ENCODE assay signal across 22 cellular contexts in genomic region chr13:56299650-56300049, GRCh38.
"Had no signal": no experiment of that assay in that cellular context is flagged by ENCODE, and none has a peak within 500 bp of the region (broad histone marks: within the 10 kb centered on the region; RNA-seq: fewer than 3 reads in every experiment).

No MANE protein-coding gene starts in this region.

- H3K27me3 Mint-ChIP-seq: dendritic cell treated with granulocyte-macrophage colony-stimulating factor and Interleukin-4, amounts not matched to agents 40 ng/mL and 50 ng/mL, for 4 days; effector memory CD8-positive, alpha-beta T cell; naive B cell; naive thymus-derived CD8-positive, alpha-beta T cell had no signal

- H3K4me3 ChIP-seq: colonic mucosa, esophagus muscularis mucosa, gastrocnemius medialis, heart right ventricle, left lung, lower lobe of right lung, mucosa of descending colon had no signal

- H3K27ac Mint-ChIP-seq: dendritic cell treated with granulocyte-macrophage colony-stimulating factor and Interleukin-4, amounts not matched to agents 40 ng/mL and 50 ng/mL, for 4 days; effector memory CD8-positive, alpha-beta T cell; endodermal cell; mesothelial cell of epicardium; naive B cell; naive thymus-derived CD8-positive, alpha-beta T cell had no signal

- H3K36me3 Mint-ChIP-seq: mesothelial cell of epicardium; naive B cell; naive thymus-derived CD8-positive, alpha-beta T cell had no signal

- H3K4me1 Mint-ChIP-seq: endodermal cell; mesothelial cell of epicardium; naive B cell; naive thymus-derived CD8-positive, alpha-beta T cell had no signal

- H3K9me3 ChIP-seq: colonic mucosa, esophagus muscularis mucosa, gastrocnemius medialis, left lung, lower lobe of right lung had no signal

- H3K27ac ChIP-seq: colonic mucosa, esophagus muscularis mucosa, gastrocnemius medialis, heart right ventricle, left lung, lower lobe of right lung had no signal

- ATAC-seq: effector memory CD8-positive, alpha-beta T cell; gastrocnemius medialis; heart right ventricle; left cardiac atrium; left lung; left ventricle myocardium superior; lower lobe of right lung; mucosa of descending colon; naive thymus-derived CD8-positive, alpha-beta T cell had no signal

- H3K36me3 ChIP-seq: colonic mucosa, esophagus muscularis mucosa, gastrocnemius medialis, heart right ventricle, left lung, lower lobe of right lung had no signal

- H3K9me3 Mint-ChIP-seq: dendritic cell treated with granulocyte-macrophage colony-stimulating factor and Interleukin-4, amounts not matched to agents 40 ng/mL and 50 ng/mL, for 4 days; endodermal cell; mesothelial cell of epicardium had no signal

- DNase-seq: colonic mucosa; cortex of kidney; effector CD8-positive, alpha-beta T cell; effector memory CD8-positive, alpha-beta T cell; endodermal cell; foreskin melanocyte; gastrocnemius medialis; glutamatergic neuron; head of caudate nucleus; heart right ventricle; hippocampal formation; left cardiac atrium; left lung; left ventricle myocardium superior; lower lobe of right lung; mesenchymal stem cell; mucosa of descending colon; naive B cell; naive thymus-derived CD8-positive, alpha-beta T cell had no signal

- H3K27me3 ChIP-seq: colonic mucosa, esophagus muscularis mucosa, gastrocnemius medialis, heart right ventricle, left lung had no signal

- H3K4me3 Mint-ChIP-seq: dendritic cell treated with granulocyte-macrophage colony-stimulating factor and Interleukin-4, amounts not matched to agents 40 ng/mL and 50 ng/mL, for 4 days; effector memory CD8-positive, alpha-beta T cell; endodermal cell; mesothelial cell of epicardium; naive B cell; naive thymus-derived CD8-positive, alpha-beta T cell had no signal

- H3K4me1 ChIP-seq: colonic mucosa, esophagus muscularis mucosa, gastrocnemius medialis, heart right ventricle, left lung, lower lobe of right lung had no signal
